In genomic region chr12:12681061-12681765, GRCh38 we compare ENCODE assay signal across 1 cellular context.
TF ChIP-seq lines count a peak whose summit lies in the region.

No MANE protein-coding gene starts in this region.

TF ChIP-seq in K562, 482 proteins besides CTCF, POLR2A, EP300 and RAD21 (continued from another document):
- TF ChIP-seq POLR2H (tag; IDR thresholded peaks at IDR 0.05; ENCODE audit: low read depth) (no peak), CBFA2T3 (IDR thresholded peaks at IDR 0.05) (0 out of 2 replicates have a peak, but pooled peaks have one; percentile 17)
TF ChIP-seq in K562: peak in this region for 1.
